In the genomic region with DNA sequence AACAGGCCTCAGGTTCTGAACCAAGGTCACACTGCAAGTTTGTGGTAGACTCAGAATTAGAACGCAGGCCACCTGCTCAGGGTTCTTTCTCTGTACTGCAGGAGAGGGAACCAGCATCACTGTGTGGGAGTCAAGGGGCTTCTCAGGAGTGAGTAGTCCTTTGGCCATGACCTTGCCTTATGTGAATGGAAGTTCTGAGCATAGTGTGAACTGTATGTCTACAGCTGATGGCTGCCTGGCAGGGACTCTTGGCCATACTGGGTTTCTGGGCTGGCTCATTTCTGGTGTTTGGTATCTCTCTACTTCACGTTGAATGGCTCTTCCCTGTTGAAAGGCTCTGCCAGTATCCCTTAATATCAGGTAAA, we compare ENCODE assay signal across 32 cellular contexts.
"Had no signal": no experiment of that assay in that cellular context is flagged by ENCODE, and none has a peak within 500 bp of the region (broad histone marks: within the 10 kb centered on the region; RNA-seq: fewer than 3 reads in every experiment).

No MANE protein-coding gene starts in this region.

- H3K4me1 Mint-ChIP-seq: activated CD4-positive, alpha-beta memory T cell treated with anti-CD3 and anti-CD28 coated beads, Interleukin-2, amount 10 ng/mL, durations not matched to agents 7 days and 5 days; activated naive CD4-positive, alpha-beta T cell treated with anti-CD3 and anti-CD28 coated beads, Interleukin-2, amount 50 U/mL, for 24 hours; activated naive CD8-positive, alpha-beta T cell treated with anti-CD3 and anti-CD28 coated beads, Interleukin-2, amount 10 ng/mL, durations not matched to agents 7 days and 5 days had no signal

- H3K27ac Mint-ChIP-seq: activated CD4-positive, alpha-beta memory T cell treated with anti-CD3 and anti-CD28 coated beads, Interleukin-2, amount 10 ng/mL, durations not matched to agents 7 days and 5 days; activated naive CD4-positive, alpha-beta T cell treated with anti-CD3 and anti-CD28 coated beads, Interleukin-2, amount 50 U/mL, for 24 hours; activated naive CD8-positive, alpha-beta T cell treated with anti-CD3 and anti-CD28 coated beads, Interleukin-2, amount 10 ng/mL, durations not matched to agents 7 days and 5 days; activated T-cell treated with anti-CD3 and anti-CD28 coated beads, Interleukin-2, amount 50 U/mL, for 24 hours; activated T-helper 2 cell treated with anti-CD3 and anti-CD28 coated beads, Interferon-gamma antibody, Interleukin-2, Interleukin-4, amounts not matched to agents 10 μg/mL and 5 μg/mL and 100 μg/mL, durations not matched to agents 14 hours and 24 hours and 36 hours had no signal

- H3K4me3 ChIP-seq: ascending aorta, cardiac muscle cell, SK-N-MC had no signal

- H3K9me3 Mint-ChIP-seq: activated CD4-positive, alpha-beta memory T cell treated with anti-CD3 and anti-CD28 coated beads, Interleukin-2, amount 10 ng/mL, durations not matched to agents 7 days and 5 days; activated naive CD4-positive, alpha-beta T cell treated with anti-CD3 and anti-CD28 coated beads, Interleukin-2, amount 50 U/mL, for 24 hours; activated naive CD8-positive, alpha-beta T cell treated with anti-CD3 and anti-CD28 coated beads, Interleukin-2, amount 10 ng/mL, durations not matched to agents 7 days and 5 days; activated T-cell treated with anti-CD3 and anti-CD28 coated beads, Interleukin-2, amount 50 U/mL, for 24 hours; activated T-helper 2 cell treated with anti-CD3 and anti-CD28 coated beads, Interferon-gamma antibody, Interleukin-2, Interleukin-4, amounts not matched to agents 10 μg/mL and 5 μg/mL and 100 μg/mL, durations not matched to agents 14 hours and 24 hours and 36 hours had no signal

- H3K36me3 Mint-ChIP-seq: activated naive CD4-positive, alpha-beta T cell treated with anti-CD3 and anti-CD28 coated beads, Interleukin-2, amount 50 U/mL, for 24 hours; activated naive CD8-positive, alpha-beta T cell treated with anti-CD3 and anti-CD28 coated beads, Interleukin-2, amount 10 ng/mL, durations not matched to agents 7 days and 5 days had no signal

- H3K27me3 ChIP-seq: ascending aorta had no signal

- H3K27ac ChIP-seq: ascending aorta, cardiac muscle cell, KMS-11, RWPE1, SK-N-MC, WERI-Rb-1 had no signal

- H3K36me3 ChIP-seq: ascending aorta, cardiac muscle cell, WERI-Rb-1 had no signal

- ATAC-seq: PC-3, Right ventricle myocardium inferior had no signal

- H3K4me2 ChIP-seq: KMS-11 had no signal

- H3K9me3 ChIP-seq: ascending aorta had no signal

- H3K4me1 ChIP-seq: ascending aorta had no signal

- DNase-seq: activated CD4-positive, alpha-beta memory T cell treated with anti-CD3 and anti-CD28 coated beads, Interleukin-2, amount 10 ng/mL, durations not matched to agents 7 days and 5 days; activated CD4-positive, alpha-beta T cell treated with anti-CD3 and anti-CD28 coated beads for 1 hour; activated CD4-positive, alpha-beta T cell treated with anti-CD3 and anti-CD28 coated beads for 48 hours; activated CD4-positive, CD25-positive, alpha-beta regulatory T cell; activated CD8-positive, alpha-beta memory T cell treated with anti-CD3 and anti-CD28 coated beads for 24 hours; activated gamma-delta T cell; activated naive CD4-positive, alpha-beta T cell treated with Interleukin-2 at 50 U/mL for 16 hours; activated naive CD8-positive, alpha-beta T cell treated with anti-CD3 and anti-CD28 coated beads, Interleukin-2, amount 10 ng/mL, durations not matched to agents 7 days and 5 days; activated T-cell treated with anti-CD3 and anti-CD28 coated beads, Interleukin-2, amount 50 U/mL, for 24 hours; amygdala; MM.1S; MV-4-11; NCI-H1092; NCI-H1436 treated with DMSO at 0.1 percent for 48 hours; NCI-H1694 treated with DMSO at 0.1 percent for 48 hours; NCI-H2029; NCI-H2171; NCI-H510A; NCI-H526; NCI-H748 treated with DMSO at 0.1 percent for 48 hours; NK-92 treated with Interleukin-12 subunit alpha and Interleukin-12 subunit beta, amount 100 ng/mL, for 24 hours; PC-3; T1000; WERI-Rb-1 had no signal

- H3K4me3 Mint-ChIP-seq: activated CD4-positive, alpha-beta memory T cell treated with anti-CD3 and anti-CD28 coated beads, Interleukin-2, amount 10 ng/mL, durations not matched to agents 7 days and 5 days; activated naive CD4-positive, alpha-beta T cell treated with anti-CD3 and anti-CD28 coated beads, Interleukin-2, amount 50 U/mL, for 24 hours; activated naive CD8-positive, alpha-beta T cell treated with anti-CD3 and anti-CD28 coated beads, Interleukin-2, amount 10 ng/mL, durations not matched to agents 7 days and 5 days; activated T-cell treated with anti-CD3 and anti-CD28 coated beads, Interleukin-2, amount 50 U/mL, for 24 hours had no signal
